In the genomic region with DNA sequence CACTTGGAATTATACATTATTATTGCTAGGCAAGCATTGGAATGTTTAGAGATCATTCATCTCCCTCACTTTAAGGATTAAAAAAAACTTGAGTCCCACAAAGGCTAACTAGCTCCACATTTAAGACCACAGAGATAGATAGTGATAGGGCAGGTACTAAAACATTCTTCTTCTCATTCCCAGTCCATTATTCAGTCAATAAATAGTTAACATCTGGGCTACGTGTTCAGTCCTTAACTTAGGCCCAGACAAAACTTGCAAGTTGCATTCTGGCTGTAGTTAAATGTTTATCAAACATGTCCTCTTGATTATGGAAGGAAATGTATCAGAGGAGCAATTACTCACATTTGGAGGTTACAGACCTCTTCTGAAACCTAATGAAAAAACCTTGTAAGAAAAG, we compare ENCODE assay signal across 15 cellular contexts. TPM values are rescaled to one million over a fixed set of nuclear protein-coding genes. Genes with fewer than 3 reads are reported as not detected.
A peak's percentile ranks its signal among the peaks of the same experiment; 100 is the strongest.
DNase-seq lines count a peak whose midpoint lies in the region; ATAC-seq and TF ChIP-seq lines count a peak whose summit lies in the region.
"Had no signal": no experiment of that assay in that cellular context is flagged by ENCODE, and none has a peak within 500 bp of the region (broad histone marks: within the 10 kb centered on the region; RNA-seq: fewer than 3 reads in every experiment).

No MANE protein-coding gene starts in this region.

- H3K9me3 Mint-ChIP-seq in nephron = no peaks in the 10 kb centered on the region
- H3K9me3 Mint-ChIP-seq: IgD-negative memory B cell had no signal

- H3F3A ChIP-seq in SK-N-SH (replicated peaks; ENCODE audit: insufficient read depth) = peaks cover 8% of the 10 kb centered on the region

- POLR2A ChIA-PET in SK-N-SH (lab: Yijun Ruan, JAX) = no interaction called here

- no peaks in the 10 kb centered on the region for H3K27me3 Mint-ChIP-seq in nephron (ENCODE audit: low read depth)

- no peaks in the 10 kb centered on the region for H4K20me1 ChIP-seq in SK-N-SH (ENCODE audit: insufficient read depth)

- H3K27ac ChIP-seq in SK-N-SH (ENCODE audit: low read depth in 2 of 2, low read length in 1 of 2) = peak overlapping the region; percentile 78 to 98; a peak in 3 of 4 replicates
- H3K27ac ChIP-seq in duodenal mucosa (ENCODE audit: low read depth, low read length) = no peak overlapping the region
- peak overlapping the region in 2 of 4 donors; percentile 87 to 88 for H3K27ac ChIP-seq in upper lobe of left lung
- H3K27ac ChIP-seq: 22Rv1 had no signal

- TF ChIP-seq POLR2A in upper lobe of left lung (IDR thresholded peaks at IDR 0.05) = no peak

- H3K9me3 ChIP-seq in SK-N-SH (no peaks in the 10 kb centered on the region), duodenal mucosa (ENCODE audit: control insufficient read depth in 1 of 2, low read length in 2 of 2) (no peaks in the 10 kb centered on the region), upper lobe of left lung (no peaks in the 10 kb centered on the region)

- TF ChIP-seq CTCF in SK-N-SH (IDR thresholded peaks at IDR 0.05) (no peak), nephron (IDR thresholded peaks at IDR 0.05; ENCODE audit: unreplicated experiment in 3 of 3) (no peak), upper lobe of left lung (IDR thresholded peaks at IDR 0.05) (no peak)

- WGBS in SK-N-SH (ENCODE audit: low lambda C conversion rate) = 29% methylated on average over 1 of the region's 1 CpG
- 36 to 38% methylated on average over 1 of the region's 1 CpG for WGBS in upper lobe of left lung, 2 donors

- peak overlapping the region; percentile 94 to 98 (median 96) for H3K27ac Mint-ChIP-seq in nephron
- H3K27ac Mint-ChIP-seq: IgD-negative memory B cell had no signal

- H3K4me2 ChIP-seq in SK-N-SH = peak overlapping the region; percentile 73

- H3K27me3 ChIP-seq in SK-N-SH (ENCODE audit: insufficient read depth) = no peaks in the 10 kb centered on the region
- peaks cover 10 to 17% of the 10 kb centered on the region in 2 donors for H3K27me3 ChIP-seq in duodenal mucosa (ENCODE audit: control insufficient read depth in 1 of 2, insufficient read depth in 2 of 2, low read length in 2 of 2)
- H3K27me3 ChIP-seq in upper lobe of left lung = peaks cover 0 to 5% (median 0%) of the 10 kb centered on the region in 4 donors

- H3K9me2 ChIP-seq in SK-N-SH = no peaks in the 10 kb centered on the region

- H3K4me3 Mint-ChIP-seq in nephron = peak overlapping the region; percentile 87 to 97 (median 94)

- no peak overlapping the region; the same call in 1 of the 2 replicates for H3K9ac ChIP-seq in SK-N-SH
- peak overlapping the region in 1 of 2 donors; percentile 7 for H3K9ac ChIP-seq in duodenal mucosa (ENCODE audit: low read depth in 1 of 2, low read length in 2 of 2)

- no peak for TF ChIP-seq RAD21 in SK-N-SH (IDR thresholded peaks at IDR 0.05; ENCODE audit: low read length)

- DNase-seq in SK-N-SH (no peak), upper lobe of left lung (no peak), NCI-H526 treated with DMSO at 0.1 percent for 48 hours (lab: John Stamatoyannopoulos, UW) (no peak)
- no peak for DNase-seq in activated T-cell treated with anti-CD3 and anti-CD28 coated beads, Interleukin-2, amount 50 U/mL, for 1 hour
- DNase-seq: anterior cingulate cortex, NCI-H2029 treated with DMSO at 0.1 percent for 48 hours, T1000 had no signal

- H2AFZ ChIP-seq in SK-N-SH (ENCODE audit: low read depth) = peak overlapping the region; percentile 3; the same call in 1 of the 2 replicates

- peaks cover 19% of the 10 kb centered on the region for H3K36me3 Mint-ChIP-seq in nephron (ENCODE audit: low read depth)
- H3K36me3 Mint-ChIP-seq: IgD-negative memory B cell had no signal

- H3K4me1 ChIP-seq in SK-N-SH (ENCODE audit: control insufficient read depth in 1 of 2, insufficient read depth in 2 of 2, low read depth in 1 of 2, low read length in 1 of 2) (peaks cover 14 to 25% of the 10 kb centered on the region in 2 experiments; a peak in 3 of 4 replicates), duodenal mucosa (ENCODE audit: control insufficient read depth in 1 of 2, insufficient read depth in 2 of 2, low read length in 2 of 2) (peaks cover 0 to 3% of the 10 kb centered on the region in 2 donors), upper lobe of left lung (peaks cover 3 to 8% (median 5%) of the 10 kb centered on the region in 4 donors)

- H3K79me2 ChIP-seq in SK-N-SH (ENCODE audit: insufficient read depth) = peaks cover 30% of the 10 kb centered on the region

- TF ChIP-seq EP300 in SK-N-SH (IDR thresholded peaks at IDR 0.05; ENCODE audit: borderline replicate concordance in 1 of 2, low read depth in 1 of 2, low read length in 1 of 2) (no peak), upper lobe of left lung (IDR thresholded peaks at IDR 0.05) (no peak)

- no peak for ATAC-seq in SK-N-SH treated with all-trans-retinoic acid at 6 μM for 48 hours
- no peak for ATAC-seq in upper lobe of left lung (ENCODE audit: low FRiP score in 2 of 2)
- no peak for ATAC-seq in HG03521 (IDR thresholded peaks at IDR 0.05; ENCODE audit: unreplicated experiment)

- H3K4me1 Mint-ChIP-seq in nephron = peaks cover 35% of the 10 kb centered on the region

- H3K36me3 ChIP-seq in SK-N-SH (replicated peaks in 1 of 2; ENCODE audit: control insufficient read depth in 1 of 2, insufficient read depth in 2 of 2, low read length in 1 of 2) = peaks cover 13 to 23% of the 10 kb centered on the region in 2 experiments
- H3K36me3 ChIP-seq in duodenal mucosa (ENCODE audit: control insufficient read depth in 1 of 2, insufficient read depth in 2 of 2, low read length in 2 of 2) = no peaks in the 10 kb centered on the region
- peaks cover 0 to 9% (median 0%) of the 10 kb centered on the region in 4 donors for H3K36me3 ChIP-seq in upper lobe of left lung

- CTCF ChIA-PET in SK-N-SH (lab: Yijun Ruan, JAX) = interaction anchor here (1.3 to 1.4 kb wide), 2 partner anchors 9 to 164 kb away, joined by 3 to 4 read pairs; no protein-coding TSS in a partner anchor

- peak overlapping the region; percentile 69 to 79 for H3K4me3 ChIP-seq in SK-N-SH (ENCODE audit: low read depth in 2 of 2, low read length in 1 of 2)
- H3K4me3 ChIP-seq in duodenal mucosa (ENCODE audit: low read depth in 1 of 2, low read length in 2 of 2) = peak overlapping the region; percentile 38 to 64
- H3K4me3 ChIP-seq in upper lobe of left lung = peak overlapping the region; percentile 50 to 58 (median 55)

TF ChIP-seq in SK-N-SH, 30 proteins besides CTCF, POLR2A, EP300 and RAD21:
- TF ChIP-seq TCF12 (IDR thresholded peaks at IDR 0.05) (peak; percentile 4; the same call in 1 of the 2 replicates), NFIC (IDR thresholded peaks at IDR 0.05; ENCODE audit: borderline replicate concordance) (no peak), MEF2A (IDR thresholded peaks at IDR 0.05; ENCODE audit: borderline replicate concordance, low read depth) (no peak), MXI1 (IDR thresholded peaks at IDR 0.05; ENCODE audit: low read depth, low read length) (peak; percentile 38; the same call in 1 of the 2 replicates), GABPA (IDR thresholded peaks at IDR 0.05; ENCODE audit: low read depth) (no peak), SIN3A (IDR thresholded peaks at IDR 0.05; ENCODE audit: borderline replicate concordance, low read depth, low read length) (no peak)

TF ChIP-seq in SK-N-SH treated with all-trans-retinoic acid at 6 μM for 48 hours, 23 proteins besides CTCF, POLR2A, EP300 and RAD21 (continues in another document):
- TF ChIP-seq ZNF565 (CRISPR knock-in tag; conservative IDR thresholded peaks at IDR 0.05; ENCODE audit: low read depth) (no peak), TOX (CRISPR knock-in tag; IDR thresholded peaks at IDR 0.05; ENCODE audit: borderline replicate concordance) (no peak), BACH2 (CRISPR knock-in tag; IDR thresholded peaks at IDR 0.05; ENCODE audit: borderline replicate concordance) (no peak)
- TF ChIP-seq, protein P1, sequence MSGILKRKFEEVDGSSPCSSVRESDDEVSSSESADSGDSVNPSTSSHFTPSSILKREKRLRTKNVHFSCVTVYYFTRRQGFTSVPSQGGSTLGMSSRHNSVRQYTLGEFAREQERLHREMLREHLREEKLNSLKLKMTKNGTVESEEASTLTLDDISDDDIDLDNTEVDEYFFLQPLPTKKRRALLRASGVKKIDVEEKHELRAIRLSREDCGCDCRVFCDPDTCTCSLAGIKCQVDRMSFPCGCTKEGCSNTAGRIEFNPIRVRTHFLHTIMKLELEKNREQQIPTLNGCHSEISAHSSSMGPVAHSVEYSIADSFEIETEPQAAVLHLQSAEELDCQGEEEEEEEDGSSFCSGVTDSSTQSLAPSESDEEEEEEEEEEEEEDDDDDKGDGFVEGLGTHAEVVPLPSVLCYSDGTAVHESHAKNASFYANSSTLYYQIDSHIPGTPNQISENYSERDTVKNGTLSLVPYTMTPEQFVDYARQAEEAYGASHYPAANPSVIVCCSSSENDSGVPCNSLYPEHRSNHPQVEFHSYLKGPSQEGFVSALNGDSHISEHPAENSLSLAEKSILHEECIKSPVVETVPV (CRISPR knock-in tag; IDR thresholded peaks at IDR 0.05) = no peak

RNA-seq across cellular contexts. Expression of gene GNG11, which starts 2.4 kb away (rescaled TPM):
- 9.8 and 11.5 TPM in 2 replicates for polyA plus RNA-seq in SK-N-SH (2012; rRNA removed)
- 13.4 and 17.0 TPM in 2 replicates for polyA plus RNA-seq in SK-N-SH (2012; cell fraction: cytosol; rRNA removed)
- polyA plus RNA-seq in SK-N-SH (2012; cell fraction: nucleus; rRNA removed) = 4.4 and 4.7 TPM in 2 replicates
- total RNA-seq in upper lobe of left lung = 10 to 100 TPM in 5 of 6 donors, 1 to 10 TPM in 1; 1.0 to 28.5 (median 15.8) TPM

RNA-seq across cellular contexts. Expression of gene GNGT1, which starts 17.6 kb away (rescaled TPM):
- polyA plus RNA-seq in SK-N-SH (2012; rRNA removed) = 0.15 TPM in 1 of 2 replicates, not detected in the other
- polyA plus RNA-seq in SK-N-SH (2012; cell fraction: cytosol; rRNA removed) = 0.08 and 0.13 TPM in 2 replicates
- 0.07 and 0.31 TPM in 2 replicates for polyA plus RNA-seq in SK-N-SH (2012; cell fraction: nucleus; rRNA removed)
- not detected for total RNA-seq in upper lobe of left lung
- total RNA-seq: frontal cortex, mesenteric fat pad had no signal
- polyA plus RNA-seq: IgD-negative memory B cell had no signal

RNA-seq across cellular contexts. Expression of gene TFPI2, which starts 33.4 kb away (rescaled TPM):
- polyA plus RNA-seq in SK-N-SH (2012; rRNA removed) = 16.9 and 17.7 TPM in 2 replicates
- polyA plus RNA-seq in SK-N-SH (2012; cell fraction: cytosol; rRNA removed) = 14.4 and 15.5 TPM in 2 replicates
- 9.0 and 11.9 TPM in 2 replicates for polyA plus RNA-seq in SK-N-SH (2012; cell fraction: nucleus; rRNA removed)
- total RNA-seq in upper lobe of left lung = 1 to 10 TPM in 4 of 6 donors, not detected in 2; 1.8 to 7.6 (median 3.9) TPM
- polyA plus RNA-seq: IgD-negative memory B cell had no signal
